ENCODE assay signal across 22 cellular contexts in the genomic region with DNA sequence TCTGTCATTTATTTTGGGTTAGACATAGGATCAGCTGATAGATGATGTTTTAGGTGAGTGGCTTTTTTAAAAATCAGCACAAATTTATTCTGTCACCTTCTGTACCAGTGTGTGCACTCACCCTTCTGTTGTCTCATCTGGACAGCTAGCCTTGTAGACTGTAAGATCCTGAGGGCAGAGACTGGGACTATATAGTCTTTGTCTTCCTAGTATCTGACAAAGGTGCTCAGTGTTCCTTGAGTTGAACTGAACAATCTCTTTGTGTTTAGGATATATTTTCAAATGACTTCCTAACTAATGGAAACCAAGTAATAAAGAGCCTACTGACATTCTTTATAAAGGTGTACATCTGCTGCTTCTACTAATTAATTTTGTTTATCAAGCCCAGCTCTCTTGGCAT. TPM values are rescaled to one million over a fixed set of nuclear protein-coding genes. Genes with fewer than 3 reads are reported as not detected.
DNase-seq lines count a peak whose midpoint lies in the region; ATAC-seq and TF ChIP-seq lines count a peak whose summit lies in the region.
"Had no signal": no experiment of that assay in that cellular context is flagged by ENCODE, and none has a peak within 500 bp of the region (broad histone marks: within the 10 kb centered on the region; RNA-seq: fewer than 3 reads in every experiment).

No MANE protein-coding gene starts in this region.

- H3K9ac ChIP-seq in PC-3 (ENCODE audit: low read length): no peak overlapping the region

- H3K9me3 Mint-ChIP-seq in Caco-2 (ENCODE audit: unreplicated experiment) (no peaks in the 10 kb centered on the region), endothelial cell (ENCODE audit: unreplicated experiment) (no peaks in the 10 kb centered on the region), neural crest cell (peaks cover 3% of the 10 kb centered on the region), GM23338 (peaks cover 9% of the 10 kb centered on the region; the same call in 2 of the 3 replicates)
- H3K9me3 Mint-ChIP-seq: CD8-positive, alpha-beta memory T cell had no signal

- no peak for ATAC-seq in PC-3
- ATAC-seq in HG03469 (IDR thresholded peaks at IDR 0.05; ENCODE audit: unreplicated experiment): no peak
- ATAC-seq in GM23338: no peak
- no peak for ATAC-seq in GM21737 (IDR thresholded peaks at IDR 0.05; ENCODE audit: unreplicated experiment)
- ATAC-seq: HCT116, left colon had no signal

- no peaks in the 10 kb centered on the region for H4K20me1 ChIP-seq in PC-3 (ENCODE audit: low read length)
- 0 out of 2 replicates have a peak, but pooled peaks cover 3% of the 10 kb centered on the region for H4K20me1 ChIP-seq in GM23338 (replicated peaks; ENCODE audit: insufficient read depth)

- no peak for TF ChIP-seq CTCF in Caco-2 (IDR thresholded peaks at IDR 0.05; ENCODE audit: insufficient read depth in 1 of 2, low read depth in 1 of 2, low read length in 1 of 2, severe bottlenecking in 1 of 2, unreplicated experiment in 1 of 2)
- no peak for TF ChIP-seq CTCF in PC-3 (conservative IDR thresholded peaks at IDR 0.05; ENCODE audit: low read depth, low read length)
- TF ChIP-seq CTCF in endothelial cell (IDR thresholded peaks at IDR 0.05; ENCODE audit: unreplicated experiment): no peak
- TF ChIP-seq CTCF in neural crest cell (conservative IDR thresholded peaks at IDR 0.05): no peak
- TF ChIP-seq CTCF in GM23338 (conservative IDR thresholded peaks at IDR 0.05; ENCODE audit: low read depth in 2 of 2): no peak

- H3K27ac Mint-ChIP-seq in Caco-2 (ENCODE audit: unreplicated experiment): no peak overlapping the region
- H3K27ac Mint-ChIP-seq in endothelial cell (ENCODE audit: unreplicated experiment): no peak overlapping the region
- no peak overlapping the region for H3K27ac Mint-ChIP-seq in neural crest cell (ENCODE audit: unreplicated experiment)
- no peak overlapping the region for H3K27ac Mint-ChIP-seq in GM23338
- H3K27ac Mint-ChIP-seq: CD8-positive, alpha-beta memory T cell had no signal

- intact Hi-C loops in Caco-2 (cut with micrococcal nuclease; ENCODE audit: unreplicated experiment) (no loop called here), PC-3 (cut with micrococcal nuclease) (no loop called here)

- H3K27ac ChIP-seq in PC-3 (ENCODE audit: low read length) (no peak overlapping the region), GM23338 (ENCODE audit: low read depth) (no peak overlapping the region)
- H3K27ac ChIP-seq: colonic mucosa, sigmoid colon, SJSA1 had no signal

- POLR2A ChIA-PET in Caco-2 (lab: Charles Lee) (no interaction called here), PC-3 (lab: Charles Lee; ENCODE audit: unreplicated experiment) (no interaction called here)

- no TSS peak for BruUV-seq in Caco-2 (replicated peaks; lab: Mats Ljungman, UMichigan)
- BruUV-seq in PC-3 (replicated peaks; lab: Mats Ljungman, UMichigan): no TSS peak

- H3K9me2 ChIP-seq in PC-3 (replicated peaks; ENCODE audit: low read length) (no peaks in the 10 kb centered on the region), GM23338 (ENCODE audit: insufficient read depth) (no peaks in the 10 kb centered on the region)

- H2AFZ ChIP-seq in PC-3 (ENCODE audit: low read length) (no peak overlapping the region), GM23338 (no peak overlapping the region)

- H3F3A ChIP-seq in PC-3 (ENCODE audit: low read length, unreplicated experiment): no peaks in the 10 kb centered on the region
- H3F3A ChIP-seq in GM23338 (replicated peaks; ENCODE audit: low read depth): peaks cover 7% of the 10 kb centered on the region

- H3K4me3 Mint-ChIP-seq in Caco-2 (ENCODE audit: unreplicated experiment) (peak overlapping the region; percentile 80), endothelial cell (ENCODE audit: unreplicated experiment) (peak overlapping the region; percentile 99), neural crest cell (peak overlapping the region; percentile 95), GM23338 (no peak overlapping the region)

- CTCF ChIA-PET in Caco-2 (lab: Charles Lee): interaction anchor here (0.6 kb wide), 1 partner anchor 36 kb away, joined by 3 read pairs; no protein-coding TSS in a partner anchor
- CTCF ChIA-PET in PC-3 (lab: Charles Lee): interaction anchor here (0.6 kb wide), 1 partner anchor 11 kb away, joined by 3 read pairs; no protein-coding TSS in a partner anchor

- peak overlapping the region; percentile 88 for H3K4me2 ChIP-seq in PC-3 (ENCODE audit: low read length)
- H3K4me2 ChIP-seq in GM23338: no peak overlapping the region

- H3K79me2 ChIP-seq in PC-3 (ENCODE audit: low read length): peaks cover 71% of the 10 kb centered on the region
- H3K79me2 ChIP-seq in GM23338 (replicated peaks; ENCODE audit: insufficient read depth): no peaks in the 10 kb centered on the region; the same call in 1 of the 2 replicates

- H3K4me1 Mint-ChIP-seq in Caco-2 (ENCODE audit: low read depth, unreplicated experiment): peaks cover 6% of the 10 kb centered on the region
- H3K4me1 Mint-ChIP-seq in endothelial cell (ENCODE audit: unreplicated experiment): peaks cover 55% of the 10 kb centered on the region
- H3K4me1 Mint-ChIP-seq in neural crest cell: peaks cover 22% of the 10 kb centered on the region
- peaks cover 20% of the 10 kb centered on the region for H3K4me1 Mint-ChIP-seq in GM23338

- H3K9me3 ChIP-seq in Caco-2 (no peaks in the 10 kb centered on the region), PC-3 (ENCODE audit: low read length) (no peaks in the 10 kb centered on the region)
- H3K9me3 ChIP-seq: colonic mucosa, sigmoid colon, SJSA1 had no signal

- DNase-seq in Caco-2 (no peak), PC-3 (no peak), endothelial cell (ENCODE audit: low spot score) (no peak), neural crest cell (ENCODE audit: low read depth, low spot score) (no peak), GM23338 (ENCODE audit: low spot score) (no peak), NCI-H2081 treated with DMSO at 0.1 percent for 48 hours (lab: John Stamatoyannopoulos, UW) (no peak)
- DNase-seq: activated gamma-delta T cell treated with Interleukin-2 at 50 U/mL for 16 hours; CD8-positive, alpha-beta memory T cell; colonic mucosa; KBM-7; left colon; NCI-H1048; NCI-H524; OCI-M1; sigmoid colon; stimulated activated CD4-positive, alpha-beta T cell treated with anti-CD3 and anti-CD28 coated beads, Interleukin-2, amount 100 ng/mL, for 48 hours had no signal

- H3K27me3 ChIP-seq in Caco-2 (replicated peaks; ENCODE audit: control insufficient read depth, insufficient read depth, low read length) (no peaks in the 10 kb centered on the region), PC-3 (ENCODE audit: low read length) (no peaks in the 10 kb centered on the region), GM23338 (ENCODE audit: insufficient read depth) (peaks cover 35% of the 10 kb centered on the region)
- H3K27me3 ChIP-seq: colonic mucosa, sigmoid colon, SJSA1 had no signal

- H3K27me3 Mint-ChIP-seq in Caco-2 (ENCODE audit: insufficient read depth, unreplicated experiment) (no peaks in the 10 kb centered on the region), endothelial cell (ENCODE audit: unreplicated experiment) (peaks cover 10% of the 10 kb centered on the region), neural crest cell (ENCODE audit: low read depth) (peaks cover 27% of the 10 kb centered on the region), GM23338 (ENCODE audit: insufficient read depth, low read depth, poor library complexity) (peaks cover 24% of the 10 kb centered on the region)

- H3K4me1 ChIP-seq in Caco-2 (no peaks in the 10 kb centered on the region; the same call in 1 of the 2 replicates), PC-3 (ENCODE audit: insufficient read depth, low read length) (peaks cover 23% of the 10 kb centered on the region), GM23338 (ENCODE audit: insufficient read depth) (peaks cover 24% of the 10 kb centered on the region)

- H3K4me3 ChIP-seq in Caco-2 (ENCODE audit: low read depth, low read length): no peak overlapping the region
- H3K4me3 ChIP-seq in PC-3 (ENCODE audit: low read length): peak overlapping the region; percentile 77
- H3K4me3 ChIP-seq in GM23338: no peak overlapping the region
- H3K4me3 ChIP-seq: colonic mucosa, sigmoid colon, SJSA1 had no signal

- H3K36me3 Mint-ChIP-seq in Caco-2 (ENCODE audit: insufficient read depth, unreplicated experiment) (peaks cover 34% of the 10 kb centered on the region), endothelial cell (ENCODE audit: low read depth, unreplicated experiment) (peaks cover 49% of the 10 kb centered on the region), neural crest cell (ENCODE audit: low read depth) (peaks cover 5% of the 10 kb centered on the region), GM23338 (ENCODE audit: low read depth) (peaks cover 20% of the 10 kb centered on the region)

- no peaks in the 10 kb centered on the region for H3K36me3 ChIP-seq in Caco-2 (ENCODE audit: control insufficient read depth, insufficient read depth, low read length)
- H3K36me3 ChIP-seq in PC-3 (ENCODE audit: low read depth, low read length): peaks cover 5% of the 10 kb centered on the region; the same call in 1 of the 2 replicates
- no peaks in the 10 kb centered on the region for H3K36me3 ChIP-seq in GM23338 (ENCODE audit: insufficient read depth)
- H3K36me3 ChIP-seq: colonic mucosa, sigmoid colon had no signal

TF ChIP-seq in GM23338, 12 proteins besides CTCF, POLR2A, EP300 and RAD21 (continues in another document):
- TF ChIP-seq JUNB (IDR thresholded peaks at IDR 0.05; ENCODE audit: unreplicated experiment): no peak
- no peak for TF ChIP-seq ZNF114 (CRISPR knock-in tag; IDR thresholded peaks at IDR 0.05)
- TF ChIP-seq STAT1 (IDR thresholded peaks at IDR 0.05; ENCODE audit: unreplicated experiment): no peak
- TF ChIP-seq EZH2 (IDR thresholded peaks at IDR 0.05; ENCODE audit: low read depth, unreplicated experiment): no peak
- TF ChIP-seq, protein P1, sequence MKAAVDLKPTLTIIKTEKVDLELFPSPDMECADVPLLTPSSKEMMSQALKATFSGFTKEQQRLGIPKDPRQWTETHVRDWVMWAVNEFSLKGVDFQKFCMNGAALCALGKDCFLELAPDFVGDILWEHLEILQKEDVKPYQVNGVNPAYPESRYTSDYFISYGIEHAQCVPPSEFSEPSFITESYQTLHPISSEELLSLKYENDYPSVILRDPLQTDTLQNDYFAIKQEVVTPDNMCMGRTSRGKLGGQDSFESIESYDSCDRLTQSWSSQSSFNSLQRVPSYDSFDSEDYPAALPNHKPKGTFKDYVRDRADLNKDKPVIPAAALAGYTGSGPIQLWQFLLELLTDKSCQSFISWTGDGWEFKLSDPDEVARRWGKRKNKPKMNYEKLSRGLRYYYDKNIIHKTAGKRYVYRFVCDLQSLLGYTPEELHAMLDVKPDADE (IDR thresholded peaks at IDR 0.05): no peak

RNA-seq across cellular contexts. Expression of a gene that starts 3.0 kb away (rescaled TPM):
- total RNA-seq in Caco-2 (2022) (69.3 and 73.4 TPM in 2 replicates), PC-3 (2014; rRNA removed) (31.1 and 35.9 TPM in 2 replicates), endothelial cell (ENCODE audit: unreplicated experiment) (203 TPM), neural crest cell (9.1 and 10.1 TPM in 2 replicates)
- total RNA-seq in GM23338 (2014; rRNA removed; shearing (Covaris generic)): 7.6 and 25.7 TPM in 2 replicates
- polyA plus RNA-seq in GM23338 (2016; fragmentation: Nextera tagmentation; extraction: Ambion mirVana): 3.2 and 4.2 TPM in 2 replicates

RNA-seq across cellular contexts. Expression of a gene that starts 59.7 kb away (rescaled TPM):
- total RNA-seq in Caco-2 (2022) (0.16 TPM in 1 of 2 replicates, not detected in the other), PC-3 (2014; rRNA removed) (0.07 and 0.17 TPM in 2 replicates), endothelial cell (ENCODE audit: unreplicated experiment) (0.05 TPM), neural crest cell (not detected in 2 replicates)
- total RNA-seq in GM23338 (2014; rRNA removed; shearing (Covaris generic)): not detected in 2 replicates
- polyA plus RNA-seq in GM23338 (2016; fragmentation: Nextera tagmentation; extraction: Ambion mirVana): not detected in 2 replicates
- total RNA-seq: CD8-positive, alpha-beta memory T cell; frontal cortex; osteocyte; sigmoid colon; SJSA1 had no signal
- polyA plus RNA-seq: CD8-positive, alpha-beta memory T cell had no signal
